18 cellular contexts compared by ENCODE assay signal in the genomic region with DNA sequence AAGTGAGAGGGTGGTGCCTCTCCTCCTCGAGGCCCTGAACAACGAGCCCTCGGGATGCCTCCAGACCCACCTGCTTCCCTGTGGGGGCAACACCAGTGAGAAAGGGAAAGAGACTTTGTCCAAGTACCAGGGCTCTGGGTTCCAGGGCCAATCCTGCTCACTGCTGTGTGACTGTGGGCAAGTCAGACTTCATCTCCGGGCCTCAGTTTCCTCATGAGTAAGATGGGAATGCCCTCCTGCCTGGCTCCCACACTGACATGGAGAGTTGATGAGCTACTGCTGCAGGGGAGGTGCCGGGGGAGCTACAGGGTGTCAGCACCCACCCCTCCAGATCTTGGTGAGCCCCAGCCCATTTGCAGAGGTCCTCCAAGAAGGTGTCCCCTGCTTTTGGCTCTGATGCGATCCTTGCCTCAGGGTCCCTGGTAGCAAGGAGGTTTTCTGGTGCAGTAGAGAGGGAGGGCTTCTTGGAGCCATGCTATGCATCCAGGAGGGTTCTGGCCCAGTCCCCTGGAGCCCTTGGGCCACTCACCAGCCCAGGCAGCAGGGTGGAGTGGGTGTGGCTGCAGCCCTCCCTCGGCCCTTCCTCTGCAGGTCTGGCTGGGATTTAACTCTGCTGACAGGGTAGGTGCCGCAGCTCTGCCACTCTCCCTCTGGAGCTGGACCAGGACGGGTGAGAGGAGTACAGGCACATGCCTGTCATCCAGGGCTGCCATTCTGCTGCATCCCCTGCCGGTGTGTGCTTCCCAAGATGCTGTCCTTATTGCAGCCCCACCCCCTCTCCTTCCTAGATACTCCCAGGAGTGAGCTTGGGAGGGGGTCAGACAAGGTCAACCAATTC. TPM values are rescaled to one million over a fixed set of nuclear protein-coding genes. Genes with fewer than 3 reads are reported as not detected.
A peak's percentile ranks its signal among the peaks of the same experiment; 100 is the strongest.
DNase-seq lines count a peak whose midpoint lies in the region; ATAC-seq and TF ChIP-seq lines count a peak whose summit lies in the region.
"Had no signal": no experiment of that assay in that cellular context is flagged by ENCODE, and none has a peak within 500 bp of the region (broad histone marks: within the 10 kb centered on the region; RNA-seq: fewer than 3 reads in every experiment).

No MANE protein-coding gene starts in this region.

- ATAC-seq in activated CD8-positive, alpha-beta T cell treated with anti-CD3 and anti-CD28 coated beads, Interleukin-2, amount 10 ng/mL, durations not matched to agents 7 days and 5 days, result no peak
- ATAC-seq in activated CD8-positive, alpha-beta T cell treated with anti-CD3 and anti-CD28 coated beads for 36 hours, result no peak
- ATAC-seq in central memory CD8-positive, alpha-beta T cell (replicated peaks; ENCODE audit: extremely low read depth, poor library complexity, severe bottlenecking), result no peak
- ATAC-seq in HG03565 (IDR thresholded peaks at IDR 0.05; ENCODE audit: unreplicated experiment), result no peak
- ATAC-seq: activated CD8-positive, alpha-beta memory T cell treated with anti-CD3 and anti-CD28 coated beads, Interleukin-2, amount 10 ng/mL, durations not matched to agents 7 days and 5 days had no signal

- peaks cover 6 to 18% (median 17%) of the 10 kb centered on the region in 3 donors for H3K36me3 ChIP-seq in tibial artery
- H3K36me3 ChIP-seq: prostate gland, SJCRH30, thyroid gland had no signal

- peak overlapping the region; percentile 95 to 97 for H3K27ac ChIP-seq in tibial artery
- H3K27ac ChIP-seq: SJCRH30 had no signal

- H3K27me3 ChIP-seq in tibial artery, result no peaks in the 10 kb centered on the region
- H3K27me3 ChIP-seq: dorsolateral prefrontal cortex, SJCRH30, thyroid gland had no signal

- H3K27ac Mint-ChIP-seq in activated CD8-positive, alpha-beta T cell treated with anti-CD3 and anti-CD28 coated beads, Interleukin-2, amount 10 ng/mL, durations not matched to agents 7 days and 5 days, result peak overlapping the region; percentile 41
- no peak overlapping the region for H3K27ac Mint-ChIP-seq in activated CD8-positive, alpha-beta T cell treated with anti-CD3 and anti-CD28 coated beads for 36 hours
- peak overlapping the region; percentile 56 for H3K27ac Mint-ChIP-seq in central memory CD8-positive, alpha-beta T cell (ENCODE audit: low read depth)
- peak overlapping the region; percentile 35 to 81 (median 47) for H3K27ac Mint-ChIP-seq in nephron
- no peak overlapping the region for H3K27ac Mint-ChIP-seq in activated T-cell treated with anti-CD3 and anti-CD28 coated beads, Interleukin-2, amount 50 U/mL, for 24 hours

- no peaks in the 10 kb centered on the region for H3K9me3 ChIP-seq in tibial artery
- H3K9me3 ChIP-seq: prostate gland, SJCRH30, thyroid gland had no signal

- intact Hi-C loops in activated CD8-positive, alpha-beta T cell treated with anti-CD3 and anti-CD28 coated beads for 36 hours (cut with micrococcal nuclease), result no loop called here
- intact Hi-C loops in tibial artery (cut with DNase I; ENCODE audit: low total_unique reads), result no loop called here

- TF ChIP-seq CTCF in activated CD8-positive, alpha-beta T cell treated with anti-CD3 and anti-CD28 coated beads for 36 hours (IDR thresholded peaks at IDR 0.05), result no peak
- TF ChIP-seq CTCF in nephron (IDR thresholded peaks at IDR 0.05; ENCODE audit: unreplicated experiment in 3 of 3) (no peak), tibial artery (IDR thresholded peaks at IDR 0.05) (no peak)

- H3K9me3 Mint-ChIP-seq in activated CD8-positive, alpha-beta T cell treated with anti-CD3 and anti-CD28 coated beads, Interleukin-2, amount 10 ng/mL, durations not matched to agents 7 days and 5 days (ENCODE audit: insufficient read depth), result no peaks in the 10 kb centered on the region
- no peaks in the 10 kb centered on the region for H3K9me3 Mint-ChIP-seq in activated CD8-positive, alpha-beta T cell treated with anti-CD3 and anti-CD28 coated beads for 36 hours
- H3K9me3 Mint-ChIP-seq in central memory CD8-positive, alpha-beta T cell, result no peaks in the 10 kb centered on the region
- no peaks in the 10 kb centered on the region for H3K9me3 Mint-ChIP-seq in nephron
- H3K9me3 Mint-ChIP-seq in activated T-cell treated with anti-CD3 and anti-CD28 coated beads, Interleukin-2, amount 50 U/mL, for 24 hours, result no peaks in the 10 kb centered on the region

- CTCF ChIA-PET in activated CD8-positive, alpha-beta T cell treated with anti-CD3 and anti-CD28 coated beads, Interleukin-2, amount 10 ng/mL, durations not matched to agents 7 days and 5 days (lab: Charles Lee), result interaction anchor here (2.4 to 14.6 kb wide), 2 partner anchors 17 to 41 kb away, joined by 12 to 310 read pairs; a partner anchor contains a TSS
- CTCF ChIA-PET in activated CD8-positive, alpha-beta T cell treated with anti-CD3 and anti-CD28 coated beads for 36 hours (lab: Charles Lee), result interaction anchor here (1.3 to 7.6 kb wide), 3 partner anchors 7 to 20 kb away, joined by 3 to 72 read pairs (median 38); no protein-coding TSS in a partner anchor

- peaks cover 15 to 55% (median 40%) of the 10 kb centered on the region in 4 donors for H3K4me1 ChIP-seq in tibial artery
- H3K4me1 ChIP-seq: prostate gland had no signal

- H3K4me1 Mint-ChIP-seq in activated CD8-positive, alpha-beta T cell treated with anti-CD3 and anti-CD28 coated beads, Interleukin-2, amount 10 ng/mL, durations not matched to agents 7 days and 5 days (ENCODE audit: low read depth), result peaks cover 37% of the 10 kb centered on the region
- H3K4me1 Mint-ChIP-seq in activated CD8-positive, alpha-beta T cell treated with anti-CD3 and anti-CD28 coated beads for 36 hours (ENCODE audit: low read depth), result peaks cover 8% of the 10 kb centered on the region
- H3K4me1 Mint-ChIP-seq in central memory CD8-positive, alpha-beta T cell, result peaks cover 13% of the 10 kb centered on the region
- peaks cover 32% of the 10 kb centered on the region for H3K4me1 Mint-ChIP-seq in nephron
- H3K4me1 Mint-ChIP-seq in activated T-cell treated with anti-CD3 and anti-CD28 coated beads, Interleukin-2, amount 50 U/mL, for 24 hours (ENCODE audit: low read depth), result peaks cover 16% of the 10 kb centered on the region

- H3K27me3 Mint-ChIP-seq in activated CD8-positive, alpha-beta T cell treated with anti-CD3 and anti-CD28 coated beads, Interleukin-2, amount 10 ng/mL, durations not matched to agents 7 days and 5 days (ENCODE audit: low read depth), result no peaks in the 10 kb centered on the region
- no peaks in the 10 kb centered on the region for H3K27me3 Mint-ChIP-seq in activated CD8-positive, alpha-beta T cell treated with anti-CD3 and anti-CD28 coated beads for 36 hours
- no peaks in the 10 kb centered on the region for H3K27me3 Mint-ChIP-seq in central memory CD8-positive, alpha-beta T cell
- H3K27me3 Mint-ChIP-seq in nephron (ENCODE audit: low read depth), result peaks cover 3% of the 10 kb centered on the region
- no peaks in the 10 kb centered on the region for H3K27me3 Mint-ChIP-seq in activated T-cell treated with anti-CD3 and anti-CD28 coated beads, Interleukin-2, amount 50 U/mL, for 24 hours

- H3K4me3 Mint-ChIP-seq in activated CD8-positive, alpha-beta T cell treated with anti-CD3 and anti-CD28 coated beads, Interleukin-2, amount 10 ng/mL, durations not matched to agents 7 days and 5 days, result no peak overlapping the region
- H3K4me3 Mint-ChIP-seq in activated CD8-positive, alpha-beta T cell treated with anti-CD3 and anti-CD28 coated beads for 36 hours, result no peak overlapping the region
- no peak overlapping the region for H3K4me3 Mint-ChIP-seq in central memory CD8-positive, alpha-beta T cell
- no peak overlapping the region for H3K4me3 Mint-ChIP-seq in nephron
- H3K4me3 Mint-ChIP-seq in activated T-cell treated with anti-CD3 and anti-CD28 coated beads, Interleukin-2, amount 50 U/mL, for 24 hours, result no peak overlapping the region
- H3K4me3 Mint-ChIP-seq: activated CD8-positive, alpha-beta memory T cell treated with anti-CD3 and anti-CD28 coated beads, Interleukin-2, amount 10 ng/mL, durations not matched to agents 7 days and 5 days had no signal

- POLR2A ChIA-PET in activated CD8-positive, alpha-beta T cell treated with anti-CD3 and anti-CD28 coated beads, Interleukin-2, amount 10 ng/mL, durations not matched to agents 7 days and 5 days (lab: Charles Lee), result no interaction called here
- POLR2A ChIA-PET in activated CD8-positive, alpha-beta T cell treated with anti-CD3 and anti-CD28 coated beads for 36 hours (lab: Charles Lee), result no interaction called here

- no peak overlapping the region for H3K4me3 ChIP-seq in tibial artery
- H3K4me3 ChIP-seq: dorsolateral prefrontal cortex, lung, prostate gland, SJCRH30, thyroid gland had no signal

- DNase-seq in activated CD8-positive, alpha-beta T cell treated with anti-CD3 and anti-CD28 coated beads, Interleukin-2, amount 10 ng/mL, durations not matched to agents 7 days and 5 days, result no peak
- no peak for DNase-seq in activated CD8-positive, alpha-beta T cell treated with anti-CD3 and anti-CD28 coated beads for 36 hours
- DNase-seq in central memory CD8-positive, alpha-beta T cell (ENCODE audit: low spot score in 2 of 2), result no peak
- DNase-seq in tibial artery, result peak; percentile 19 to 67
- DNase-seq in stimulated activated CD4-positive, alpha-beta T cell treated with anti-CD3 and anti-CD28 coated beads, Interleukin-15, amount 100 ng/mL, for 24 hours, result no peak
- DNase-seq in activated T-cell treated with anti-CD3 and anti-CD28 coated beads, Interleukin-2, amount 50 U/mL, for 24 hours, result no peak
- DNase-seq: activated CD4-positive, CD25-positive, alpha-beta regulatory T cell treated with anti-CD3 and anti-CD28 coated beads, Interleukin-2, amount 50 U/mL, for 72 hours; activated CD8-positive, alpha-beta memory T cell treated with anti-CD3 and anti-CD28 coated beads, Interleukin-2, amount 10 ng/mL, durations not matched to agents 7 days and 5 days; NCI-H1417; NCI-H526; SJCRH30; stimulated activated CD4-positive, alpha-beta T cell treated with anti-CD3 and anti-CD28 coated beads, Interleukin-12 subunit alpha, Interleukin-12 subunit beta, amount 100 ng/mL, for 4 hours; thyroid gland had no signal

- no peaks in the 10 kb centered on the region for H3K36me3 Mint-ChIP-seq in activated CD8-positive, alpha-beta T cell treated with anti-CD3 and anti-CD28 coated beads, Interleukin-2, amount 10 ng/mL, durations not matched to agents 7 days and 5 days (ENCODE audit: low read depth)
- no peaks in the 10 kb centered on the region for H3K36me3 Mint-ChIP-seq in activated CD8-positive, alpha-beta T cell treated with anti-CD3 and anti-CD28 coated beads for 36 hours (ENCODE audit: low read depth)
- H3K36me3 Mint-ChIP-seq in central memory CD8-positive, alpha-beta T cell (ENCODE audit: insufficient read depth), result no peaks in the 10 kb centered on the region
- H3K36me3 Mint-ChIP-seq in nephron (ENCODE audit: low read depth), result peaks cover 8% of the 10 kb centered on the region
- no peaks in the 10 kb centered on the region for H3K36me3 Mint-ChIP-seq in activated T-cell treated with anti-CD3 and anti-CD28 coated beads, Interleukin-2, amount 50 U/mL, for 24 hours (ENCODE audit: low read depth)
- H3K36me3 Mint-ChIP-seq: activated CD8-positive, alpha-beta memory T cell treated with anti-CD3 and anti-CD28 coated beads, Interleukin-2, amount 10 ng/mL, durations not matched to agents 7 days and 5 days had no signal

RNA-seq across cellular contexts. Expression of a gene that starts 26.9 kb away (rescaled TPM):
- 1 to 10 TPM; 5.9 to 8.4 TPM for total RNA-seq in activated CD8-positive, alpha-beta T cell treated with anti-CD3 and anti-CD28 coated beads, Interleukin-2, amount 10 ng/mL, durations not matched to agents 7 days and 5 days
- 1 to 10 TPM; 1.6 to 2.8 TPM for total RNA-seq in activated CD8-positive, alpha-beta T cell treated with anti-CD3 and anti-CD28 coated beads for 36 hours

RNA-seq across cellular contexts. Expression of a gene that starts 39.0 kb away (rescaled TPM):
- 10 to 100 TPM; 10.8 to 10.9 TPM for total RNA-seq in activated CD8-positive, alpha-beta T cell treated with anti-CD3 and anti-CD28 coated beads, Interleukin-2, amount 10 ng/mL, durations not matched to agents 7 days and 5 days
- 1 to 10 TPM; 5.2 to 6.5 TPM for total RNA-seq in activated CD8-positive, alpha-beta T cell treated with anti-CD3 and anti-CD28 coated beads for 36 hours

RNA-seq across cellular contexts. Expression of a gene that starts 41.4 kb away (rescaled TPM):
- total RNA-seq in activated CD8-positive, alpha-beta T cell treated with anti-CD3 and anti-CD28 coated beads, Interleukin-2, amount 10 ng/mL, durations not matched to agents 7 days and 5 days, result 100 to 1,000 TPM; 108 to 115 TPM
- 10 to 100 TPM; 48.8 to 49.6 TPM for total RNA-seq in activated CD8-positive, alpha-beta T cell treated with anti-CD3 and anti-CD28 coated beads for 36 hours

Comparison
In these comparisons a context has a peak if more than half of its experiments do, and no peak if none do; other contexts are left out.
1. H3K27ac Mint-ChIP-seq: peak in activated CD8-positive, alpha-beta T cell treated with anti-CD3 and anti-CD28 coated beads, Interleukin-2, amount 10 ng/mL, durations not matched to agents 7 days and 5 days (single experiment), central memory CD8-positive, alpha-beta T cell (single experiment) and nephron (3 of 3); none in activated CD8-positive, alpha-beta T cell treated with anti-CD3 and anti-CD28 coated beads for 36 hours (single experiment) and activated T-cell treated with anti-CD3 and anti-CD28 coated beads, Interleukin-2, amount 50 U/mL, for 24 hours (single experiment).
2. DNase-seq: peak in tibial artery (2 of 2); none in activated CD8-positive, alpha-beta T cell treated with anti-CD3 and anti-CD28 coated beads, Interleukin-2, amount 10 ng/mL, durations not matched to agents 7 days and 5 days (single experiment), activated CD8-positive, alpha-beta T cell treated with anti-CD3 and anti-CD28 coated beads for 36 hours (single experiment), central memory CD8-positive, alpha-beta T cell (0 of 2), stimulated activated CD4-positive, alpha-beta T cell treated with anti-CD3 and anti-CD28 coated beads, Interleukin-15, amount 100 ng/mL, for 24 hours (single experiment) and activated T-cell treated with anti-CD3 and anti-CD28 coated beads, Interleukin-2, amount 50 U/mL, for 24 hours (single experiment).